ENCODE assay signal across 1 cellular context in genomic region chr6:30889138-30889885, GRCh38.
TF ChIP-seq lines count a peak whose summit lies in the region.

No MANE protein-coding gene starts in this region.

TF ChIP-seq in GM23338, 12 proteins besides CTCF, POLR2A, EP300 and RAD21:
- TF ChIP-seq EZH2 (IDR thresholded peaks at IDR 0.05; ENCODE audit: low read depth, unreplicated experiment) (no peak), ZNF114 (CRISPR knock-in tag; IDR thresholded peaks at IDR 0.05) (no peak), ZNF462 (CRISPR knock-in tag; IDR thresholded peaks at IDR 0.05) (no peak), JUNB (IDR thresholded peaks at IDR 0.05; ENCODE audit: unreplicated experiment) (no peak), EZH2phosphoT487 (IDR thresholded peaks at IDR 0.05; ENCODE audit: unreplicated experiment) (no peak), POLR2AphosphoS5 (IDR thresholded peaks at IDR 0.05; ENCODE audit: low read depth) (no peak), ZNF331 (CRISPR knock-in tag; IDR thresholded peaks at IDR 0.05; ENCODE audit: low read depth) (no peak), CREB1 (CRISPR knock-in tag; IDR thresholded peaks at IDR 0.05; ENCODE audit: low read depth) (no peak), REST (IDR thresholded peaks at IDR 0.05; ENCODE audit: unreplicated experiment) (no peak), NANOG (IDR thresholded peaks at IDR 0.05; ENCODE audit: borderline replicate concordance) (no peak), STAT1 (IDR thresholded peaks at IDR 0.05; ENCODE audit: unreplicated experiment) (no peak), ETS1 (IDR thresholded peaks at IDR 0.05) (no peak)
